8 cellular contexts compared by ENCODE assay signal in the genomic region with DNA sequence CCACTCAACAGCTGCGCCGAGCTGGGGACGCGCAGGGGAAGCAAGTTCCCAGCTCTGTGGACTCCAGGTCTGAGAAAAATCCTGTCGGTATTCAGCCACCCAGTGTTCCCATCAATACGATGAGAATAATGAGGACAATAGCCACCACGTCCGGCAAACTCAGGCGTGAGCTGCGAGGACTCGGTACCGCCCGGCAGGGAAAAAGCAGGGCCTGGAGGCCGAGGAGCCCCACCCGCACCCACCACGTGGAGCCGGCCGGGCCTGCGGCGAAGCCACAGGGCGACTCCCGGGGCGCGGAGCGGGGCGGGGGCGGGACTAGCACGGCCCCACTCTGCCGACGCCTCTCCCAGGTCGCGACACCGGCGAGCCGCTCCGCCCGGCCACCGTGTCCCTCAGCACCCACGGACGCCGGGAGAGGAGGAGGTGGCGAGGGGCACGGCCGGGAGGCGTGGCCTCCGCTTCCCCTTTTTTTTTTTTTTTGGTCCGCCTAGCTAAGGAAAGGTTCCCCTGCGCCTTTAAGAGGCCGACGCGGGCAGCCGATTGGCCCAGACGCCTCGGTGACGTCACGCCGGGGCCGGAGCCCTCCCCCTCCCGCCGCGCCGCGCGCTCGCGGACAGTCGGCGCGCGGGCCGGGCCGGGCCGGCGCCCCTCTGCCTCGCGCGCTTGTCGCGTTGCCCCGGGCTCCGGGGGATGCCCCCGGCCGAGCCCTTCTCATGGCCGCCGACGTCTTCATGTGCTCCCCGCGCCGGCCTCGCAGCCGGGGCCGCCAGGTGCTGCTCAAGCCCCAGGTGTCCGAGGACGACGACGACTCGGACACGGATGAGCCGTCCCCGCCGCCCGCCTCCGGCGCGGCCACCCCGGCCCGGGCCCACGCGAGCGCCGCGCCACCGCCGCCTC. TPM values are rescaled to one million over a fixed set of nuclear protein-coding genes. Genes with fewer than 3 reads are reported as not detected.
DNase-seq lines count a peak whose midpoint lies in the region; ATAC-seq and TF ChIP-seq lines count a peak whose summit lies in the region.

A gene with protein sequence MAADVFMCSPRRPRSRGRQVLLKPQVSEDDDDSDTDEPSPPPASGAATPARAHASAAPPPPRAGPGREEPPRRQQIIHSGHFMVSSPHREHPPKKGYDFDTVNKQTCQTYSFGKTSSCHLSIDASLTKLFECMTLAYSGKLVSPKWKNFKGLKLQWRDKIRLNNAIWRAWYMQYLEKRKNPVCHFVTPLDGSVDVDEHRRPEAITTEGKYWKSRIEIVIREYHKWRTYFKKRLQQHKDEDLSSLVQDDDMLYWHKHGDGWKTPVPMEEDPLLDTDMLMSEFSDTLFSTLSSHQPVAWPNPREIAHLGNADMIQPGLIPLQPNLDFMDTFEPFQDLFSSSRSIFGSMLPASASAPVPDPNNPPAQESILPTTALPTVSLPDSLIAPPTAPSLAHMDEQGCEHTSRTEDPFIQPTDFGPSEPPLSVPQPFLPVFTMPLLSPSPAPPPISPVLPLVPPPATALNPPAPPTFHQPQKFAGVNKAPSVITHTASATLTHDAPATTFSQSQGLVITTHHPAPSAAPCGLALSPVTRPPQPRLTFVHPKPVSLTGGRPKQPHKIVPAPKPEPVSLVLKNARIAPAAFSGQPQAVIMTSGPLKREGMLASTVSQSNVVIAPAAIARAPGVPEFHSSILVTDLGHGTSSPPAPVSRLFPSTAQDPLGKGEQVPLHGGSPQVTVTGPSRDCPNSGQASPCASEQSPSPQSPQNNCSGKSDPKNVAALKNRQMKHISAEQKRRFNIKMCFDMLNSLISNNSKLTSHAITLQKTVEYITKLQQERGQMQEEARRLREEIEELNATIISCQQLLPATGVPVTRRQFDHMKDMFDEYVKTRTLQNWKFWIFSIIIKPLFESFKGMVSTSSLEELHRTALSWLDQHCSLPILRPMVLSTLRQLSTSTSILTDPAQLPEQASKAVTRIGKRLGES (plus strand): TSS at position 616 of the 897 bp plus-strand sequence. CDS start 98 bp downstream, at position 714.

- peak within 1 kb of the TSS; percentile 74 for H3K27ac Mint-ChIP-seq in activated B cell treated with CpG ODN at 0.5 μM for 24 hours

- H3K27me3 Mint-ChIP-seq in activated B cell treated with CpG ODN at 0.5 μM for 24 hours, result no peaks in the 10 kb centered on the region

- ATAC-seq in GM18907 (IDR thresholded peaks at IDR 0.05; ENCODE audit: unreplicated experiment) (peak; percentile 74), HG03159 (IDR thresholded peaks at IDR 0.05; ENCODE audit: unreplicated experiment) (peak; percentile 73), activated B cell treated with CpG ODN at 0.5 μM for 24 hours (ENCODE audit: low read depth) (peak; percentile 80)

- TF ChIP-seq CTCF in AG04449 (IDR thresholded peaks at IDR 0.05; ENCODE audit: insufficient read depth, low read length, missing control alignments), result no peak
- TF ChIP-seq CTCF in activated B cell treated with CpG ODN at 0.5 μM for 24 hours (IDR thresholded peaks at IDR 0.05), result no peak
- TF ChIP-seq CTCF in cardiac fibroblast (IDR thresholded peaks at IDR 0.05; ENCODE audit: low read depth, low read length), result no peak

- POLR2A ChIA-PET in AG04449 (lab: Yijun Ruan, JAX) (interaction anchor here (0.7 to 3.7 kb wide), 8 partner anchors 11 to 274 kb away, joined by 3 to 25 read pairs (median 5); a partner anchor contains a TSS), activated B cell treated with CpG ODN at 0.5 μM for 24 hours (lab: Charles Lee) (interaction anchor here (0.5 to 3.1 kb wide), 17 partner anchors 9 to 1750 kb away, joined by 3 to 39 read pairs (median 3); a partner anchor contains a TSS)

- CTCF ChIA-PET in AG04449 (lab: Yijun Ruan, JAX), result interaction anchor here (0.6 to 1.5 kb wide), 4 partner anchors 8 to 45 kb away, joined by 3 to 5 read pairs (median 3); no protein-coding TSS in a partner anchor
- CTCF ChIA-PET in activated B cell treated with CpG ODN at 0.5 μM for 24 hours (lab: Charles Lee), result interaction anchor here (0.6 to 0.8 kb wide), 2 partner anchors 13 to 32 kb away, joined by 3 read pairs; no protein-coding TSS in a partner anchor

- intact Hi-C loops in activated B cell treated with CpG ODN at 0.5 μM for 24 hours (cut with micrococcal nuclease), result loop anchor here (1.0 to 10.0 kb wide), 6 partner anchors 10 to 894 kb away; a partner anchor contains a TSS

- H3K4me3 Mint-ChIP-seq in activated B cell treated with CpG ODN at 0.5 μM for 24 hours, result peak within 1 kb of the TSS; percentile 86

- peak within 1 kb of the TSS; percentile 86 for H3K4me3 ChIP-seq in AG04449 (ENCODE audit: low read depth, low read length)
- peak within 1 kb of the TSS; percentile 90 to 92 for H3K4me3 ChIP-seq in cardiac fibroblast (replicated peaks in 1 of 2; ENCODE audit: low read depth in 2 of 2, low read length in 2 of 2)

- DNase-seq in AG04449 (ENCODE audit: low read depth, low spot score), result no peak
- DNase-seq in NCI-H345 (lab: John Stamatoyannopoulos, UW), result peak; percentile 92
- peak; percentile 89 for DNase-seq in activated B cell treated with CpG ODN at 0.5 μM for 24 hours
- DNase-seq in cardiac fibroblast (ENCODE audit: low read depth in 2 of 2), result peak; percentile 95
- DNase-seq in iris pigment epithelial cell (ENCODE audit: low read depth), result peak; percentile 91
- peak; percentile 78 to 88 (median 79) for DNase-seq in stimulated activated CD4-positive, alpha-beta T cell treated with anti-CD3 and anti-CD28 coated beads, Interleukin-12 subunit alpha, Interleukin-12 subunit beta, amount 100 ng/mL, for 48 hours (ENCODE audit: low read depth in 2 of 3, low spot score in 1 of 3)

- H3K9me3 Mint-ChIP-seq in activated B cell treated with CpG ODN at 0.5 μM for 24 hours, result no peaks in the 10 kb centered on the region

- H3K4me1 Mint-ChIP-seq in activated B cell treated with CpG ODN at 0.5 μM for 24 hours, result peaks cover 66% of the 10 kb centered on the region

- no peaks in the 10 kb centered on the region for H3K36me3 Mint-ChIP-seq in activated B cell treated with CpG ODN at 0.5 μM for 24 hours (ENCODE audit: low read depth)

RNA-seq across cellular contexts. Expression of the gene that starts here (rescaled TPM):
- 26.7 and 33.7 TPM in 2 replicates for total RNA-seq in activated B cell treated with CpG ODN at 0.5 μM for 24 hours
